ENCODE assay signal across 24 cellular contexts in genomic region chr16:83356986-83357385, GRCh38.
"Had no signal": no experiment of that assay in that cellular context is flagged by ENCODE, and none has a peak within 500 bp of the region (broad histone marks: within the 10 kb centered on the region; RNA-seq: fewer than 3 reads in every experiment).

No MANE protein-coding gene starts in this region.

- H3K36me3 ChIP-seq: ascending aorta, cardiac muscle cell had no signal

- H3K9me3 ChIP-seq: ascending aorta had no signal

- H3K4me1 ChIP-seq: ascending aorta had no signal

- DNase-seq: activated B cell treated with CpG ODN at 0.5 μM for 24 hours; activated CD4-positive, alpha-beta memory T cell treated with anti-CD3 and anti-CD28 coated beads for 36 hours; activated CD4-positive, alpha-beta T cell treated with anti-CD3 and anti-CD28 coated beads for 4 hours; activated CD4-positive, alpha-beta T cell treated with anti-CD3 and anti-CD28 coated beads, Interleukin-2, amount 10 ng/mL, durations not matched to agents 24 days and 14 days; activated CD4-positive, alpha-beta T cell treated with anti-CD3 and anti-CD28 coated beads, Interleukin-2, amount 50 U/mL, for 1 hour; activated CD4-positive, alpha-beta T cell treated with anti-CD3 and anti-CD28 coated beads, Interleukin-2, amount 50 U/mL, for 4 hours; activated CD4-positive, CD25-positive, alpha-beta regulatory T cell treated with anti-CD3 and anti-CD28 coated beads, Interleukin-2, amount 50 U/mL, for 72 hours; activated CD8-positive, alpha-beta memory T cell treated with anti-CD3 and anti-CD28 coated beads, Interleukin-2, amount 50 U/mL, for 4 hours; activated CD8-positive, alpha-beta T cell treated with anti-CD3 and anti-CD28 coated beads for 36 hours; activated effector memory CD4-positive, alpha-beta T cell treated with Interleukin-2 at 50 U/mL for 16 hours; activated gamma-delta T cell; activated naive CD4-positive, alpha-beta T cell treated with anti-CD3 and anti-CD28 coated beads, Interleukin-2, amount 10 ng/mL, durations not matched to agents 7 days and 5 days; activated naive CD4-positive, alpha-beta T cell treated with Interleukin-2 at 50 U/mL for 16 hours; activated naive CD8-positive, alpha-beta T cell treated with anti-CD3 and anti-CD28 coated beads, Interleukin-2, amount 10 ng/mL, durations not matched to agents 7 days and 5 days; activated naive CD8-positive, alpha-beta T cell treated with anti-CD3 and anti-CD28 coated beads, Interleukin-2, amount 50 U/mL, for 24 hours; activated T-cell treated with anti-CD3 and anti-CD28 coated beads for 4 hours; activated T-cell treated with anti-CD3 and anti-CD28 coated beads, Interleukin-2, amount 50 U/mL, for 24 hours; activated T-cell treated with anti-CD3 and anti-CD28 coated beads, Interleukin-2, amount 50 U/mL, for 48 hours; T-helper 1 cell; T-helper 2 cell; T-helper 9 cell had no signal

- H3K27ac ChIP-seq: ascending aorta, cardiac muscle cell, VCaP had no signal

- H3K27me3 ChIP-seq: ascending aorta, cardiac muscle cell had no signal

- H3K4me3 ChIP-seq: ascending aorta, cardiac muscle cell had no signal
